In genomic region chr12:110282343-110282860, GRCh38 we compare ENCODE assay signal across 8 cellular contexts. TPM values are rescaled to one million over a fixed set of nuclear protein-coding genes. Genes with fewer than 3 reads are reported as not detected.
DNase-seq lines count a peak whose midpoint lies in the region; ATAC-seq and TF ChIP-seq lines count a peak whose summit lies in the region.

No MANE protein-coding gene starts in this region.

- peak; percentile 1 for ATAC-seq in HG03520 (IDR thresholded peaks at IDR 0.05; ENCODE audit: unreplicated experiment)

- TF ChIP-seq CTCF in MCF 10A (IDR thresholded peaks at IDR 0.05; ENCODE audit: unreplicated experiment), result no peak

- DNase-seq in MCF 10A (ENCODE audit: unreplicated experiment) (no peak), NCI-H748 treated with DMSO at 0.1 percent for 48 hours (lab: John Stamatoyannopoulos, UW) (no peak), NCI-H510A (lab: John Stamatoyannopoulos, UW) (no peak)
- DNase-seq in stimulated activated CD4-positive, alpha-beta T cell treated with anti-CD3 and anti-CD28 coated beads, Interleukin-4, amount 100 ng/mL, for 1 hour, result no peak
- DNase-seq in activated CD4-positive, alpha-beta T cell treated with anti-CD3 and anti-CD28 coated beads, Interleukin-2, amount 50 U/mL, for 48 hours, result no peak

- H3K9me3 ChIP-seq in BLaER1 (no peaks in the 10 kb centered on the region), muscle layer of duodenum (ENCODE audit: control insufficient read depth in 1 of 2, low read length in 2 of 2) (no peaks in the 10 kb centered on the region)

- peak overlapping the region; percentile 95 for H3K4me3 ChIP-seq in BLaER1
- H3K4me3 ChIP-seq in muscle layer of duodenum (ENCODE audit: low read depth in 1 of 2, low read length in 2 of 2), result peak overlapping the region; percentile 82 to 92

- H3K36me3 Mint-ChIP-seq in MCF 10A (ENCODE audit: insufficient read depth, unreplicated experiment), result peaks cover 48% of the 10 kb centered on the region

- H3K27ac Mint-ChIP-seq in MCF 10A (ENCODE audit: low read depth, unreplicated experiment), result peak overlapping the region; percentile 85

- H3K36me3 ChIP-seq in BLaER1 (peaks cover 31% of the 10 kb centered on the region), muscle layer of duodenum (ENCODE audit: control insufficient read depth in 1 of 2, insufficient read depth in 2 of 2, low read length in 2 of 2) (peaks cover 5 to 9% of the 10 kb centered on the region in 2 donors)

- POLR2A ChIA-PET in MCF 10A (lab: Yijun Ruan, JAX), result interaction anchor here (0.6 to 6.5 kb wide), 21 partner anchors 8 to 287 kb away, joined by 3 to 120 read pairs (median 4); partner anchors contain the start of genes ANKRD13A and IFT81

- H3K27me3 ChIP-seq in BLaER1, result no peaks in the 10 kb centered on the region
- H3K27me3 ChIP-seq in muscle layer of duodenum (ENCODE audit: low read depth, low read length), result no peaks in the 10 kb centered on the region

- no peaks in the 10 kb centered on the region for H3K27me3 Mint-ChIP-seq in MCF 10A (ENCODE audit: insufficient read depth, unreplicated experiment)

- peaks cover 58% of the 10 kb centered on the region for H4K20me1 ChIP-seq in BLaER1

- peaks cover 22% of the 10 kb centered on the region for H3K4me1 Mint-ChIP-seq in MCF 10A (ENCODE audit: insufficient read depth, unreplicated experiment)

- peak overlapping the region; percentile 99 for H3K27ac ChIP-seq in BLaER1
- peak overlapping the region; percentile 88 for H3K27ac ChIP-seq in muscle layer of duodenum (ENCODE audit: low read length)

- H3K4me1 ChIP-seq in BLaER1 (peaks cover 60% of the 10 kb centered on the region), muscle layer of duodenum (ENCODE audit: control insufficient read depth in 1 of 2, insufficient read depth in 2 of 2, low read length in 2 of 2) (peaks cover 5 to 28% of the 10 kb centered on the region in 2 donors)

- peak overlapping the region; percentile 87 for H3K4me3 Mint-ChIP-seq in MCF 10A (ENCODE audit: unreplicated experiment)

- peak overlapping the region; percentile 99 for H3K9ac ChIP-seq in BLaER1

- CTCF ChIA-PET in MCF 10A (lab: Yijun Ruan, JAX), result interaction anchor here (0.6 to 1.0 kb wide), 5 partner anchors 29 to 964 kb away, joined by 3 to 5 read pairs (median 3); no protein-coding TSS in a partner anchor

- H3K9me3 Mint-ChIP-seq in MCF 10A (ENCODE audit: unreplicated experiment), result no peaks in the 10 kb centered on the region

- peak overlapping the region; percentile 76 for H3K4me2 ChIP-seq in BLaER1

- intact Hi-C loops in MCF 10A (cut with micrococcal nuclease), result loop anchor here (2.0 to 5.0 kb wide), 3 partner anchors 35 to 182 kb away; partner anchors contain the start of gene IFT81

- no TSS peak for BruUV-seq in MCF 10A (replicated peaks; lab: Mats Ljungman, UMichigan)

RNA-seq across cellular contexts. Expression of gene ATP2A2, which starts 1.4 kb away (rescaled TPM):
- 272 and 308 TPM in 2 replicates for total RNA-seq in MCF 10A (2022)
